ENCODE assay signal across 6 cellular contexts in genomic region chr5:171363249-171363648, GRCh38. TPM values are rescaled to one million over a fixed set of nuclear protein-coding genes. Genes with fewer than 3 reads are reported as not detected.
"Had no signal": no experiment of that assay in that cellular context is flagged by ENCODE, and none has a peak within 500 bp of the region (broad histone marks: within the 10 kb centered on the region; RNA-seq: fewer than 3 reads in every experiment).

No MANE protein-coding gene starts in this region.

RNA-seq across cellular contexts. Expression of gene TLX3, which starts 54.2 kb away (rescaled TPM):
- total RNA-seq: M059J, NCI-H460, PC-3, Peyer's patch, Right ventricle myocardium superior, SJSA1 had no signal

RNA-seq across cellular contexts. Expression of gene FGF18, which starts 56.2 kb away (rescaled TPM):
- total RNA-seq: M059J, NCI-H460 had no signal
